Comparison of ENCODE assay signal across 25 cellular contexts in genomic region chr16:48833461-48833860, GRCh38.
"Had no signal": no experiment of that assay in that cellular context is flagged by ENCODE, and none has a peak within 500 bp of the region (broad histone marks: within the 10 kb centered on the region; RNA-seq: fewer than 3 reads in every experiment).

No MANE protein-coding gene starts in this region.

- H3K9me3 ChIP-seq: left ventricle myocardium inferior, mucosa of descending colon, ovary, right atrium auricular region, suprapubic skin, thoracic aorta, tibial artery, upper lobe of right lung, uterus had no signal

- H3K4me1 Mint-ChIP-seq: naive thymus-derived CD4-positive, alpha-beta T cell; stimulated activated effector memory CD8-positive, alpha-beta T cell treated with anti-CD3 and anti-CD28 coated beads, Interleukin-12 subunit alpha, Interleukin-12 subunit beta, amount 100 ng/mL, for 72 hours had no signal

- H3K27me3 Mint-ChIP-seq: naive thymus-derived CD4-positive, alpha-beta T cell; natural killer cell treated with Interleukin-12 subunit alpha and Interleukin-12 subunit beta and Interleukin-15 and Interleukin-18, amount 100 ng/mL, for 72 hours; stimulated activated naive CD8-positive, alpha-beta T cell treated with anti-CD3 and anti-CD28 coated beads, Interleukin-15, Interleukin-2, amounts not matched to agents 100 ng/mL and 50 ng/mL, for 24 hours had no signal

- ATAC-seq: mucosa of descending colon; naive thymus-derived CD4-positive, alpha-beta T cell; natural killer cell treated with Interleukin-12 subunit alpha and Interleukin-12 subunit beta and Interleukin-15 and Interleukin-18, amount 100 ng/mL, for 72 hours; sciatic nerve; stimulated activated effector memory CD8-positive, alpha-beta T cell treated with anti-CD3 and anti-CD28 coated beads, Interleukin-12 subunit alpha, Interleukin-12 subunit beta, amount 100 ng/mL, for 72 hours; upper lobe of right lung had no signal

- H3K4me1 ChIP-seq: left ventricle myocardium inferior, right atrium auricular region, suprapubic skin, tibial artery, upper lobe of right lung, uterus had no signal

- H3K27ac ChIP-seq: left ventricle myocardium inferior, ovary, right atrium auricular region, skin epidermis, suprapubic skin, thoracic aorta, tibial artery, upper lobe of right lung, uterus had no signal

- H3K27me3 ChIP-seq: ovary, right atrium auricular region, suprapubic skin, tibial artery, upper lobe of right lung, uterus had no signal

- H3K36me3 ChIP-seq: left ventricle myocardium inferior, ovary, right atrium auricular region, suprapubic skin, thoracic aorta, tibial artery, upper lobe of right lung, uterus had no signal

- DNase-seq: islet precursor cell; left ventricle myocardium inferior; midbrain; mucosa of descending colon; naive thymus-derived CD4-positive, alpha-beta T cell; ovary; stimulated activated CD4-positive, alpha-beta T cell treated with anti-CD3 and anti-CD28 coated beads, Interleukin-12 subunit alpha, Interleukin-12 subunit beta, amount 100 ng/mL, for 4 hours; stimulated activated CD4-positive, alpha-beta T cell treated with anti-CD3 and anti-CD28 coated beads, Interleukin-15, amount 100 ng/mL, for 24 hours; stimulated activated CD4-positive, alpha-beta T cell treated with anti-CD3 and anti-CD28 coated beads, Interleukin-2, amount 100 ng/mL, for 24 hours; stimulated activated CD4-positive, alpha-beta T cell treated with anti-CD3 and anti-CD28 coated beads, Interleukin-4, amount 100 ng/mL, for 1 hour; stimulated activated naive CD4-positive, alpha-beta T cell; tibial artery; trophoblast cell; upper lobe of right lung; uterus had no signal

- H3K36me3 Mint-ChIP-seq: natural killer cell treated with Interleukin-12 subunit alpha and Interleukin-12 subunit beta and Interleukin-15 and Interleukin-18, amount 100 ng/mL, for 72 hours; stimulated activated effector memory CD8-positive, alpha-beta T cell treated with anti-CD3 and anti-CD28 coated beads, Interleukin-12 subunit alpha, Interleukin-12 subunit beta, amount 100 ng/mL, for 72 hours had no signal

- H3K9me3 Mint-ChIP-seq: stimulated activated naive CD8-positive, alpha-beta T cell treated with anti-CD3 and anti-CD28 coated beads, Interleukin-15, Interleukin-2, amounts not matched to agents 100 ng/mL and 50 ng/mL, for 24 hours had no signal

- H3K27ac Mint-ChIP-seq: naive thymus-derived CD4-positive, alpha-beta T cell; natural killer cell treated with Interleukin-12 subunit alpha and Interleukin-12 subunit beta and Interleukin-15 and Interleukin-18, amount 100 ng/mL, for 72 hours; progenitor cell of endocrine pancreas; stimulated activated effector memory CD8-positive, alpha-beta T cell treated with anti-CD3 and anti-CD28 coated beads, Interleukin-12 subunit alpha, Interleukin-12 subunit beta, amount 100 ng/mL, for 72 hours; stimulated activated naive CD8-positive, alpha-beta T cell treated with anti-CD3 and anti-CD28 coated beads, Interleukin-15, Interleukin-2, amounts not matched to agents 100 ng/mL and 50 ng/mL, for 24 hours had no signal

- H3K4me3 ChIP-seq: left ventricle myocardium inferior, lung, mucosa of descending colon, ovary, right atrium auricular region, skin epidermis, suprapubic skin, thoracic aorta, tibial artery, upper lobe of right lung, uterus had no signal

- H3K4me3 Mint-ChIP-seq: naive thymus-derived CD4-positive, alpha-beta T cell; natural killer cell treated with Interleukin-12 subunit alpha and Interleukin-12 subunit beta and Interleukin-15 and Interleukin-18, amount 100 ng/mL, for 72 hours; stimulated activated effector memory CD8-positive, alpha-beta T cell treated with anti-CD3 and anti-CD28 coated beads, Interleukin-12 subunit alpha, Interleukin-12 subunit beta, amount 100 ng/mL, for 72 hours; stimulated activated naive CD8-positive, alpha-beta T cell treated with anti-CD3 and anti-CD28 coated beads, Interleukin-15, Interleukin-2, amounts not matched to agents 100 ng/mL and 50 ng/mL, for 24 hours had no signal
